10 cellular contexts compared by ENCODE assay signal in the genomic region with DNA sequence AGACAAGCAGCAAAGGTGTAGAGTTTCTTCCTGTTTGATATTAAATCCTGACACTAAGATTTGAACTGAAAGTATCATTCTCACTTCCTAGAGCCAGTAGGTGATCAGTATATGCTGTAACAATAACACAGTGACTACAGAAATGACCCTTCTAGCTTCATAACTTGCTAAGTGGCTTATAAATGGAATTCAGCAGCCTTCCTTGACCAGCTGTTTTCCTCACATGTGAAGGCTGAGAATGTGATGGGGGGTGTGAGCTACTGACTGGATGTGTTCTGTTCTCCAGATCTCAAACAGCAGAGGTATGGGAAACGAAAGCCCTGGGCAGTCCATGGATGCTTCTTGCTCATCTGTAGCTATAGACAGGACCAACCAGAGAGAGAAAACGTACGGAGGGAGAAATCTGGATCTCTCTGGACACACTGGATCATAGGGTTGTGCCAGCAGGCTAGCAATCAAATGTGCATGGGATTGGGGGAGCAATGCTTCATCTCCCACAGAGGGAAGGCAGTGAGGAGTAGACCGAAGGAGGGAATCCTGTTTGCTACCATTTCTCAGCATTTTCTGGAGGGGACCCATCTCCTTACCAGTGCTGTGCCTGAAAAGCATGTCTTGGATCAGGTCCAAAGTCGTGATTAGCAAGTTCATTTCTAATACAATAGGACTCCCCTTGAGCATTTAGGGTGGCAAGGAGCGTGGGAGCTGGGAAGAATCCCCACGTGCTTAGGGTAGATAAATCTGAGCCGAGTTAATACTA. TPM values are rescaled to one million over a fixed set of nuclear protein-coding genes. Genes with fewer than 3 reads are reported as not detected.
DNase-seq lines count a peak whose midpoint lies in the region; ATAC-seq and TF ChIP-seq lines count a peak whose summit lies in the region.
"Had no signal": no experiment of that assay in that cellular context is flagged by ENCODE, and none has a peak within 500 bp of the region (broad histone marks: within the 10 kb centered on the region; RNA-seq: fewer than 3 reads in every experiment).

No MANE protein-coding gene starts in this region.

- H3K27ac ChIP-seq in esophagus squamous epithelium: peak overlapping the region; percentile 3 to 59 (median 23)
- H3K27ac ChIP-seq: neural progenitor cell had no signal

- H3K4me1 ChIP-seq in esophagus squamous epithelium: peaks cover 7 to 80% (median 19%) of the 10 kb centered on the region in 3 donors
- H3K4me1 ChIP-seq: neural progenitor cell had no signal

- no peak overlapping the region for H3K4me3 ChIP-seq in esophagus squamous epithelium
- no peak overlapping the region for H3K4me3 ChIP-seq in foreskin fibroblast (ENCODE audit: low read depth in 1 of 2, low read length in 2 of 2)
- H3K4me3 ChIP-seq: neural progenitor cell had no signal

- H3K27me3 ChIP-seq in esophagus squamous epithelium: no peaks in the 10 kb centered on the region
- H3K27me3 ChIP-seq: neural progenitor cell had no signal

- intact Hi-C loops in esophagus squamous epithelium (cut with DNase I): no loop called here

- WGBS in esophagus squamous epithelium, 2 donors: 68 to 79% methylated on average over 8 of the region's 8 CpGs

- H3K9me3 ChIP-seq in esophagus squamous epithelium: no peaks in the 10 kb centered on the region

- ATAC-seq in GM18520 (IDR thresholded peaks at IDR 0.05; ENCODE audit: unreplicated experiment) (peak; percentile 44), GM21390 (IDR thresholded peaks at IDR 0.05; ENCODE audit: unreplicated experiment) (peak; percentile 63), HG03175 (IDR thresholded peaks at IDR 0.05; ENCODE audit: unreplicated experiment) (peak; percentile 70)

- no peak for TF ChIP-seq POLR2A in esophagus squamous epithelium (IDR thresholded peaks at IDR 0.05)

- TF ChIP-seq CTCF in esophagus squamous epithelium (IDR thresholded peaks at IDR 0.05) (no peak), foreskin fibroblast (IDR thresholded peaks at IDR 0.05; ENCODE audit: low read depth, low read length) (no peak)

- peaks cover 5 to 11% (median 6%) of the 10 kb centered on the region in 3 donors for H3K36me3 ChIP-seq in esophagus squamous epithelium
- H3K36me3 ChIP-seq: neural progenitor cell had no signal

- DNase-seq in esophagus squamous epithelium (lab: John Stamatoyannopoulos, UW): no peak
- DNase-seq in NCI-H1105 treated with DMSO at 0.1 percent for 48 hours (lab: John Stamatoyannopoulos, UW): no peak
- DNase-seq in NCI-H345 (lab: John Stamatoyannopoulos, UW): no peak
- DNase-seq in NCI-H2107 (lab: John Stamatoyannopoulos, UW): no peak
- DNase-seq in foreskin fibroblast: no peak
- DNase-seq: anterior cingulate cortex had no signal

RNA-seq across cellular contexts. Expression of gene TNFAIP8, which starts 39.4 kb away (rescaled TPM):
- 10 to 100 TPM; 19.5 to 44.6 (median 34.9) TPM for total RNA-seq in esophagus squamous epithelium

RNA-seq across cellular contexts. Expression of gene HSD17B4, which starts 57.0 kb away (rescaled TPM):
- total RNA-seq in esophagus squamous epithelium: 100 to 1,000 TPM; 108 to 216 (median 141) TPM
